25 cellular contexts compared by ENCODE assay signal in the genomic region with DNA sequence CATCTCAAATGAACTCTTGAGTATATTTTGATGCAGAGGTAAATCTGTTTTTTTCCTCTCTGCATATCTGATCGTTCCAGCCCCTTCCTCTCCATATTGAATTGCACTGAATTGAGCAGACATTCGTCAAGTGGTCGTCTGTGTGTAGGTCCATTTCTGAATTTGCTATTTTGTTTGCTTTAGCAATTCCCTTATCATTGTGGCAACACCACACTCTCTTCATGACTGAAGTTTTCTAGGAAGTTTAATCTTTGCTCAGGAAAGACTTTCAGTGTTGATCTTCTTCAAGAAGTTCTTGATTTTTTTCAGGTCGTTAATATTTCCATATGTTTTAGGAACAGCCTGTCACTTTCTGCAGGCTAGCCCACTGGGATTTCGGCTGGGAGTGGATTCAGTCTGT.
DNase-seq lines count a peak whose midpoint lies in the region; ATAC-seq, FAIRE-seq and TF ChIP-seq lines count a peak whose summit lies in the region.
"Had no signal": no experiment of that assay in that cellular context is flagged by ENCODE, and none has a peak within 500 bp of the region (broad histone marks: within the 10 kb centered on the region; RNA-seq: fewer than 3 reads in every experiment).

No MANE protein-coding gene starts in this region.

- DNase-seq in HepG2 (ENCODE audit: low spot score) (no peak), right lobe of liver (no peak), osteoblast (ENCODE audit: insufficient read length, low spot score, missing footprints) (peak; percentile 31), GM12892 (ENCODE audit: insufficient read length) (no peak), left lung (no peak)
- DNase-seq: 8988T; ACHN; BE2C; C1 segment of cervical spinal cord; CD4-positive, alpha-beta memory T cell; CD4-positive, CD25-positive, alpha-beta regulatory T cell; CD8-positive, alpha-beta memory T cell; COR-L47; DMS 273 treated with DMSO at 0.1 percent for 48 hours; DMS153; DMS53; DMS79; DND-41; EL; GDM1 had no signal

- no peak overlapping the region for H3K4me3 ChIP-seq in HepG2 (replicated peaks in 1 of 3; ENCODE audit: insufficient read depth in 1 of 3, low read depth in 2 of 3, low read length in 3 of 3)
- H3K4me3 ChIP-seq in right lobe of liver = no peak overlapping the region
- H3K4me3 ChIP-seq in BLaER1 = no peak overlapping the region
- H3K4me3 ChIP-seq in BLaER1 treated with 17β-estradiol and CSF1 and Interleukin-3, amounts not matched to agents 10 nM and 100 nM = no peak overlapping the region
- no peak overlapping the region for H3K4me3 ChIP-seq in osteoblast (ENCODE audit: insufficient read depth, low read length)
- no peak overlapping the region for H3K4me3 ChIP-seq in left lung
- H3K4me3 ChIP-seq: GM12878 had no signal

- no TSS peak for BruUV-seq in HepG2 (replicated peaks; lab: Mats Ljungman, UMichigan)

- no peak overlapping the region for H2AFZ ChIP-seq in HepG2 (ENCODE audit: low read length)
- H2AFZ ChIP-seq in osteoblast (ENCODE audit: low read length) = no peak overlapping the region

- POLR2A ChIA-PET in HepG2 (lab: Yijun Ruan, JAX) = no interaction called here

- H3K9me3 ChIP-seq in HepG2 (ENCODE audit: low read length) = no peaks in the 10 kb centered on the region
- H3K9me3 ChIP-seq in right lobe of liver = no peaks in the 10 kb centered on the region
- no peaks in the 10 kb centered on the region for H3K9me3 ChIP-seq in BLaER1
- H3K9me3 ChIP-seq in BLaER1 treated with 17β-estradiol and CSF1 and Interleukin-3, amounts not matched to agents 10 nM and 100 nM (replicated peaks in 1 of 11) = no peaks in the 10 kb centered on the region
- no peaks in the 10 kb centered on the region for H3K9me3 ChIP-seq in osteoblast (ENCODE audit: low read depth, low read length)
- H3K9me3 ChIP-seq in left lung = no peaks in the 10 kb centered on the region
- H3K9me3 ChIP-seq: BE2C had no signal

- TF ChIP-seq POLR2A in HepG2 (IDR thresholded peaks at IDR 0.05; ENCODE audit: insufficient read depth in 1 of 2, low read depth in 2 of 2, low read length in 2 of 2) = no peak
- no peak for TF ChIP-seq POLR2A in right lobe of liver (IDR thresholded peaks at IDR 0.05)
- no peak for TF ChIP-seq POLR2A in GM12892 (IDR thresholded peaks at IDR 0.05; ENCODE audit: low read depth, low read length)

- no peak overlapping the region for H3K9ac ChIP-seq in HepG2 (ENCODE audit: insufficient read depth, low read depth, low read length)
- no peak overlapping the region for H3K9ac ChIP-seq in BLaER1
- no peak overlapping the region for H3K9ac ChIP-seq in BLaER1 treated with 17β-estradiol and CSF1 and Interleukin-3, amounts not matched to agents 10 nM and 100 nM

- no peaks in the 10 kb centered on the region for H4K20me1 ChIP-seq in HepG2 (ENCODE audit: insufficient read depth, low read length)
- no peaks in the 10 kb centered on the region for H4K20me1 ChIP-seq in BLaER1
- no peaks in the 10 kb centered on the region for H4K20me1 ChIP-seq in BLaER1 treated with 17β-estradiol and CSF1 and Interleukin-3, amounts not matched to agents 10 nM and 100 nM
- H4K20me1 ChIP-seq in osteoblast (ENCODE audit: insufficient read depth, low read length) = no peaks in the 10 kb centered on the region

- intact Hi-C loops in HepG2 (cut with micrococcal nuclease; ENCODE audit: unreplicated experiment) = no loop called here
- intact Hi-C loops in right lobe of liver (cut with DNase I) = no loop called here
- intact Hi-C loops in left lung (cut with DNase I) = no loop called here

- TF ChIP-seq EP300 in HepG2 (IDR thresholded peaks at IDR 0.05; ENCODE audit: low read depth in 2 of 2, low read length in 2 of 2) (no peak), HepG2 (CRISPR knock-in tag; IDR thresholded peaks at IDR 0.05; ENCODE audit: borderline replicate concordance) (no peak)

- FAIRE-seq in HepG2 (lab: Jason Lieb, UNC) = no peak
- no peak for FAIRE-seq in GM12892 (lab: Jason Lieb, UNC)
- FAIRE-seq: A204.1, GM12878 had no signal

- H3K4me2 ChIP-seq in HepG2 (ENCODE audit: low read depth, low read length) = no peak overlapping the region
- H3K4me2 ChIP-seq in BLaER1 = peak overlapping the region; percentile 50
- H3K4me2 ChIP-seq in BLaER1 treated with 17β-estradiol and CSF1 and Interleukin-3, amounts not matched to agents 10 nM and 100 nM = peak overlapping the region in 6 of 11 experiments; percentile 43 to 67 (median 63); a peak in 13 of 22 replicates
- no peak overlapping the region for H3K4me2 ChIP-seq in osteoblast (ENCODE audit: insufficient read depth, low read length)

- no peaks in the 10 kb centered on the region for H3K79me2 ChIP-seq in HepG2 (ENCODE audit: insufficient read depth, low read length)
- no peaks in the 10 kb centered on the region for H3K79me2 ChIP-seq in osteoblast (ENCODE audit: insufficient read depth, low read length)

- in situ Hi-C loops in HepG2 (cut with HindIII; ENCODE audit: extremely low pct_ligation_motif_present, low pct_unique_long_range_greater_than_20kb) = no loop called here

- ATAC-seq in HepG2 (no peak), right lobe of liver (no peak), GM18858 (IDR thresholded peaks at IDR 0.05; ENCODE audit: unreplicated experiment) (no peak), left lung (no peak)
- ATAC-seq: GM12878 had no signal

- TF ChIP-seq CTCF in HepG2 (CRISPR knock-in tag; IDR thresholded peaks at IDR 0.05) (no peak), right lobe of liver (IDR thresholded peaks at IDR 0.05) (no peak), osteoblast (IDR thresholded peaks at IDR 0.05; ENCODE audit: extremely low read depth, low read depth, low read length) (no peak), left lung (IDR thresholded peaks at IDR 0.05) (no peak)

- H3K27ac ChIP-seq in HepG2 (ENCODE audit: extremely low read length, insufficient read depth, low read length) (no peak overlapping the region), right lobe of liver (no peak overlapping the region), BLaER1 (no peak overlapping the region), osteoblast (ENCODE audit: low read depth, low read length) (no peak overlapping the region), left lung (no peak overlapping the region)
- H3K27ac ChIP-seq in BLaER1 treated with 17β-estradiol and CSF1 and Interleukin-3, amounts not matched to agents 10 nM and 100 nM = no peak overlapping the region

- peaks cover 0 to 2% of the 10 kb centered on the region in 2 experiments; a peak in 3 of 5 replicates for H3K36me3 ChIP-seq in HepG2 (replicated peaks in 1 of 2; ENCODE audit: control insufficient read depth in 1 of 2, insufficient read depth in 2 of 2, low read length in 2 of 2)
- no peaks in the 10 kb centered on the region for H3K36me3 ChIP-seq in right lobe of liver
- peaks cover 10% of the 10 kb centered on the region for H3K36me3 ChIP-seq in BLaER1
- no peaks in the 10 kb centered on the region for H3K36me3 ChIP-seq in BLaER1 treated with 17β-estradiol and CSF1 and Interleukin-3, amounts not matched to agents 10 nM and 100 nM
- no peaks in the 10 kb centered on the region for H3K36me3 ChIP-seq in osteoblast (ENCODE audit: insufficient read depth, low read length)
- H3K36me3 ChIP-seq in left lung = no peaks in the 10 kb centered on the region
- H3K36me3 ChIP-seq: BE2C had no signal

- H3K4me1 ChIP-seq in HepG2 (ENCODE audit: insufficient read depth, low read length) (peaks cover 52% of the 10 kb centered on the region), right lobe of liver (peaks cover 0 to 6% (median 0%) of the 10 kb centered on the region in 4 donors), BLaER1 (peaks cover 48% of the 10 kb centered on the region), osteoblast (ENCODE audit: insufficient read depth, low read length) (no peaks in the 10 kb centered on the region), left lung (no peaks in the 10 kb centered on the region)
- peaks cover 9 to 47% (median 36%) of the 10 kb centered on the region in 10 experiments for H3K4me1 ChIP-seq in BLaER1 treated with 17β-estradiol and CSF1 and Interleukin-3, amounts not matched to agents 10 nM and 100 nM
- H3K4me1 ChIP-seq: BE2C had no signal

- CTCF ChIA-PET in HepG2 (lab: Yijun Ruan, JAX; ENCODE audit: low intra/inter-chr PET ratio, low total read pairs) = no interaction called here

- no peak for TF ChIP-seq RAD21 in HepG2 (CRISPR knock-in tag; IDR thresholded peaks at IDR 0.05)

- WGBS in HepG2 (ENCODE audit: low lambda C conversion rate) = 35% methylated on average over 5 of the region's 5 CpGs
- 16% methylated on average over 5 of the region's 5 CpGs for WGBS in right lobe of liver (ENCODE audit: insufficient coverage, low coverage, low lambda C conversion rate, missing lambda C conversion rate)

- no peaks in the 10 kb centered on the region for H3K27me3 ChIP-seq in HepG2 (ENCODE audit: control insufficient read depth in 1 of 2, insufficient read depth in 2 of 2, low read length in 2 of 2)
- no peaks in the 10 kb centered on the region for H3K27me3 ChIP-seq in right lobe of liver
- H3K27me3 ChIP-seq in BLaER1 = no peaks in the 10 kb centered on the region
- H3K27me3 ChIP-seq in BLaER1 treated with 17β-estradiol and CSF1 and Interleukin-3, amounts not matched to agents 10 nM and 100 nM = no peaks in the 10 kb centered on the region
- no peaks in the 10 kb centered on the region for H3K27me3 ChIP-seq in osteoblast (ENCODE audit: insufficient read depth, low read length)
- peaks cover 0 to 45% of the 10 kb centered on the region in 2 donors for H3K27me3 ChIP-seq in left lung
- H3K27me3 ChIP-seq: BE2C had no signal

TF ChIP-seq in HepG2, 621 proteins besides CTCF, POLR2A, EP300 and RAD21 (continues in another document):
- TF ChIP-seq HDAC2 (CRISPR knock-in tag; IDR thresholded peaks at IDR 0.05) (0 out of 2 replicates have a peak, but pooled peaks have one; percentile 16), ZBTB38 (CRISPR knock-in tag; IDR thresholded peaks at IDR 0.05) (no peak), TBL1XR1 (IDR thresholded peaks at IDR 0.05; ENCODE audit: borderline replicate concordance, low read length, partially characterized antibody) (no peak), MXD4 (CRISPR knock-in tag; IDR thresholded peaks at IDR 0.05) (no peak)
- TF ChIP-seq, protein P1, sequence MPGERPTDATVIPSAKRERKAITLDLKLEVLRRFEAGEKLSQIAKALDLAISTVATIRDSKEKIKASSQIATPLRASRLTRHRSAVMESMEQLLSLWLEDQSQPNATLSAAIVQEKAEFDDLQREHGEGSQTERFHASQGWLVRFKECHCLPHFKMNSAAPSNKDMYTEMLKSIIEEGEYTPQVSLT (CRISPR knock-in tag; IDR thresholded peaks at IDR 0.05; ENCODE audit: borderline replicate concordance, low read depth) = no peak
- TF ChIP-seq, protein P2, sequence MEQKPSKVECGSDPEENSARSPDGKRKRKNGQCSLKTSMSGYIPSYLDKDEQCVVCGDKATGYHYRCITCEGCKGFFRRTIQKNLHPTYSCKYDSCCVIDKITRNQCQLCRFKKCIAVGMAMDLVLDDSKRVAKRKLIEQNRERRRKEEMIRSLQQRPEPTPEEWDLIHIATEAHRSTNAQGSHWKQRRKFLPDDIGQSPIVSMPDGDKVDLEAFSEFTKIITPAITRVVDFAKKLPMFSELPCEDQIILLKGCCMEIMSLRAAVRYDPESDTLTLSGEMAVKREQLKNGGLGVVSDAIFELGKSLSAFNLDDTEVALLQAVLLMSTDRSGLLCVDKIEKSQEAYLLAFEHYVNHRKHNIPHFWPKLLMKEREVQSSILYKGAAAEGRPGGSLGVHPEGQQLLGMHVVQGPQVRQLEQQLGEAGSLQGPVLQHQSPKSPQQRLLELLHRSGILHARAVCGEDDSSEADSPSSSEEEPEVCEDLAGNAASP (CRISPR knock-in tag; IDR thresholded peaks at IDR 0.05; ENCODE audit: borderline replicate concordance) = no peak

Comparison
In these comparisons a context has a peak if more than half of its experiments do, and no peak if none do; other contexts are left out.
1. H3K4me2 ChIP-seq: peak in BLaER1 (single experiment) and BLaER1 treated with 17β-estradiol and CSF1 and Interleukin-3, amounts not matched to agents 10 nM and 100 nM (6 of 11); none in HepG2 (single experiment) and osteoblast (single experiment).